16 cellular contexts compared by ENCODE assay signal in the genomic region with DNA sequence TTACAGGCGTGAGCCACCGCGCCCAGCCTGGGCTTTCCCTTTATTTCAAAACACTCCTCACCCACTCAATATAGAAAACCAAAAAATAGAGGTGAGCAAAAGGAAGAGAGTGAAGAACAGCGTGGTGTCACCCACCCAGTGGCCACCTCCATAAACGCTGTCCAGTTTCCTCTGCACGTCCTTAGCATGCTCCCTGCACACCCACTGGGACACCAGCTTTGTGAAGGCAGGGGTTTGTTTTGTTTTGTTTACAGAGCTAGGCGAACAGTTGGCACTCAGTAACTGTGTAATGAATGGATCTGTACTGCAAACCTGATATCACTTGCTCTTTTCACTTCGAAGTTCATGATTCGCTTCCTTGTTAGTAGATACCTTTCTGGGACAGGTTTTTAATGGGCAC.
"Had no signal": no experiment of that assay in that cellular context is flagged by ENCODE, and none has a peak within 500 bp of the region (broad histone marks: within the 10 kb centered on the region; RNA-seq: fewer than 3 reads in every experiment).

No MANE protein-coding gene starts in this region.

- DNase-seq: activated CD4-positive, CD25-positive, alpha-beta regulatory T cell treated with anti-CD3 and anti-CD28 coated beads, Interleukin-2, amount 50 U/mL, for 72 hours; activated gamma-delta T cell; activated T-cell treated with anti-CD3 and anti-CD28 coated beads, Interleukin-2, amount 50 U/mL, for 1 hour; amygdala; body of pancreas; colonic mucosa; stimulated activated CD4-positive, alpha-beta T cell treated with anti-CD3 and anti-CD28 coated beads, Interleukin-2, amount 100 ng/mL, for 48 hours; stimulated activated naive CD4-positive, alpha-beta T cell; substantia nigra; T-helper 9 cell; trophoblast cell had no signal

- H3K9me3 ChIP-seq: body of pancreas, colonic mucosa, right atrium auricular region had no signal

- H3K9me3 Mint-ChIP-seq: activated naive CD4-positive, alpha-beta T cell treated with anti-CD3 and anti-CD28 coated beads, Interleukin-2, amount 50 U/mL, for 72 hours; nephron had no signal

- H3K4me3 ChIP-seq: body of pancreas, colonic mucosa, lung, right atrium auricular region had no signal

- H3K27ac Mint-ChIP-seq: nephron had no signal

- H3K36me3 ChIP-seq: colonic mucosa, right atrium auricular region had no signal

- H3K4me3 Mint-ChIP-seq: nephron had no signal

- ATAC-seq: body of pancreas, esophagus mucosa had no signal

- H3K27me3 ChIP-seq: body of pancreas, colonic mucosa, right atrium auricular region had no signal

- H3K4me1 ChIP-seq: body of pancreas, colonic mucosa, right atrium auricular region had no signal

- H3K27ac ChIP-seq: body of pancreas, colonic mucosa, right atrium auricular region had no signal
